ENCODE assay signal across 10 cellular contexts in the genomic region with DNA sequence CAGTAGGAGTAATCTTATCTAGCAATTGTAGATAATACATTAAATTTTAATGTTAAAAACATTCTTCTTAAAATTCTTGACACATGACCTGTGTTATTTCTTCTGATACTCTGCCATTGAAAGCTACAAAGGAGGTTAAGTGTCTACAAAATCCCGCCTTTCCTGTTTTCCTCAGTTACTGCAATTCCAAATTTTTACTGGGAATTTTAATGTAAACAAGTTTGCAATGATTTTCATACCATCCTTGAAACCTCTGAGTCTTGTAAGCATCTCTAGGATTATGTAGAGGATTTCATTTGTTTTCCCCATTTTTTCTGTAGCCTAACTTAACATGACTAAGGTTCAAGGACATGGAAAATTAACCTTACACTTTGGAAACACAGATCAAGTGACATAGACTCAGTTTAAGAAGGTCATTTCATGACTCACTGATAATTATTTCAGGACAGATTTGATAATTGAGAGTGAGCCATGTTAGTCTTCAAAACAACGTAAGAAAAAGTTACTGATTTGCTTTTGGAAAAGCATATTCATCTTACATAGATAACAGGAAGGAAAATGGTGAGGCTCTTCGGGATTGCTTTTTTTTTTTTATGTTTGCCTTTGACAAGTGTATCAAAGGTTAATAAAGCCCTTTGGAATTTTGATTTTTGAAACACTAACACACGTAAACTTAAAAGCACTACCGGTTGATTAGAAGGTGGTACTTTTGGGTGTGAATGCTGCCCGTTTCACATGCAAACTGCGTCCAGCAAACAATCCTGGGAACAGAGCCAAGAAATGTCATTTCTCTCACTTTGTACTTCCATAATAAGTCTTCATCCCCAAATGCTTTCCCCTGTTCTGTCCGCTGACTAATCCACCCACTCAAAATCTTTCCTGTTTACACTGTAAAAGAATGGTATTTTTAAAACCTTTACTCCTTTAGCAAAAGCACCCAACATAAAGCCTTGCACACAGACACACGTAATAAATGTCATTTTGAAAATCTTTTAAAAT. TPM values are rescaled to one million over a fixed set of nuclear protein-coding genes. Genes with fewer than 3 reads are reported as not detected.
DNase-seq lines count a peak whose midpoint lies in the region; ATAC-seq, FAIRE-seq and TF ChIP-seq lines count a peak whose summit lies in the region.
"Had no signal": no experiment of that assay in that cellular context is flagged by ENCODE, and none has a peak within 500 bp of the region (broad histone marks: within the 10 kb centered on the region; RNA-seq: fewer than 3 reads in every experiment).

No MANE protein-coding gene starts in this region.

- dilution Hi-C loops in endothelial cell of umbilical vein (cut with MboI; ENCODE audit: extremely low pct_ligation_motif_present, low sequenced_read_pairs): no loop called here

- no peaks in the 10 kb centered on the region for H3K9me3 ChIP-seq in endothelial cell of umbilical vein (replicated peaks; ENCODE audit: control insufficient read depth, insufficient read depth, low read length)

- peak overlapping the region; percentile 94 for H3K4me2 ChIP-seq in endothelial cell of umbilical vein (ENCODE audit: insufficient read depth, low read length)

- H3K36me3 ChIP-seq in endothelial cell of umbilical vein (ENCODE audit: control insufficient read depth in 2 of 2, extremely low read depth in 1 of 2, insufficient read depth in 2 of 2, low read length in 2 of 2): no peaks in the 10 kb centered on the region

- intact Hi-C loops in endothelial cell of umbilical vein (cut with micrococcal nuclease): loop anchor here (1.0 to 2.0 kb wide), 3 partner anchors 39 to 132 kb away; a partner anchor contains a TSS

- peak; percentile 88 for FAIRE-seq in endothelial cell of umbilical vein (lab: Jason Lieb, UNC)
- FAIRE-seq: colon had no signal

- ATAC-seq in GM18868 (IDR thresholded peaks at IDR 0.05; ENCODE audit: unreplicated experiment) (no peak), GM19455 (IDR thresholded peaks at IDR 0.05; ENCODE audit: unreplicated experiment) (no peak)

- H3K9me1 ChIP-seq in endothelial cell of umbilical vein (replicated peaks; ENCODE audit: control insufficient read depth, extremely low read depth, insufficient read depth, low read length): no peaks in the 10 kb centered on the region

- H3K4me1 ChIP-seq in endothelial cell of umbilical vein (ENCODE audit: control insufficient read depth, extremely low read depth, insufficient read depth, low read length): peaks cover 33% of the 10 kb centered on the region

- peak overlapping the region; percentile 13 for H2AFZ ChIP-seq in endothelial cell of umbilical vein (ENCODE audit: low read depth, low read length)

- peak overlapping the region in 1 of 3 experiments; percentile 65 for H3K4me3 ChIP-seq in endothelial cell of umbilical vein (replicated peaks in 1 of 3; ENCODE audit: insufficient read depth in 1 of 3, low read depth in 1 of 3, low read length in 3 of 3)

- H3K27ac ChIP-seq in endothelial cell of umbilical vein (ENCODE audit: insufficient read depth, low read depth, low read length): peak overlapping the region; percentile 65

- BruUV-seq in endothelial cell of umbilical vein (replicated peaks; lab: Mats Ljungman, UMichigan): TSS peak; percentile 71

- CTCF ChIA-PET in endothelial cell of umbilical vein (lab: Charles Lee): interaction anchor here (1.0 to 2.2 kb wide), 2 partner anchors 16 to 29 kb away, joined by 3 to 7 read pairs; no protein-coding TSS in a partner anchor

- H3K9ac ChIP-seq in endothelial cell of umbilical vein (replicated peaks; ENCODE audit: extremely low read depth, insufficient read depth, low read length): peak overlapping the region; percentile 41

- no peak for TF ChIP-seq POLR2A in endothelial cell of umbilical vein (IDR thresholded peaks at IDR 0.05; ENCODE audit: low read depth, low read length)

- DNase-seq in COR-L47 (lab: John Stamatoyannopoulos, UW) (peak; percentile 43), NCI-H446 (lab: John Stamatoyannopoulos, UW) (peak; percentile 51 to 64), endothelial cell of umbilical vein (ENCODE audit: low read depth, low spot score) (peak; percentile 95), non-pigmented ciliary epithelial cell (ENCODE audit: low read depth) (peak; percentile 70), GM13977 (ENCODE audit: low spot score) (no peak), HK-2 (ENCODE audit: unreplicated experiment) (no peak)
- DNase-seq: GDM1 had no signal

- TF ChIP-seq CTCF in endothelial cell of umbilical vein (IDR thresholded peaks at IDR 0.05; ENCODE audit: extremely low read depth in 1 of 2, insufficient read depth in 1 of 2, low read depth in 1 of 2, low read length in 2 of 2): no peak
- no peak for TF ChIP-seq CTCF in GM13977 (IDR thresholded peaks at IDR 0.05; ENCODE audit: extremely low read depth, insufficient read depth, missing control alignments)

- POLR2A ChIA-PET in endothelial cell of umbilical vein (lab: Charles Lee): no interaction called here

- no peaks in the 10 kb centered on the region for H4K20me1 ChIP-seq in endothelial cell of umbilical vein (replicated peaks; ENCODE audit: control insufficient read depth, extremely low read depth, insufficient read depth, low read length)

- no peaks in the 10 kb centered on the region for H3K27me3 ChIP-seq in endothelial cell of umbilical vein (ENCODE audit: control insufficient read depth in 2 of 2, insufficient read depth in 2 of 2, low read length in 2 of 2)

- in situ Hi-C loops in GM13977 (cut with MboI; ENCODE audit: low pct_unique_long_range_greater_than_20kb, low sequenced_read_pairs, unreplicated experiment): no loop called here

- no peaks in the 10 kb centered on the region for H3K79me2 ChIP-seq in endothelial cell of umbilical vein (ENCODE audit: control insufficient read depth, insufficient read depth, low read length)

TF ChIP-seq in endothelial cell of umbilical vein, 7 proteins besides CTCF, POLR2A, EP300 and RAD21:
- TF ChIP-seq MYC (IDR thresholded peaks at IDR 0.05; ENCODE audit: low read depth, low read length) (no peak), FOS (IDR thresholded peaks at IDR 0.05; ENCODE audit: borderline replicate concordance, insufficient read depth, low read length) (peak; percentile 66), EZH2 (IDR thresholded peaks at IDR 0.05; ENCODE audit: borderline replicate concordance, low read depth, low read length, severe bottlenecking) (no peak), GATA2 (IDR thresholded peaks at IDR 0.05; ENCODE audit: insufficient read depth, insufficient read length, low read depth, low read length) (no peak), POLR2AphosphoS5 (IDR thresholded peaks at IDR 0.05; ENCODE audit: insufficient read depth, low read depth, low read length) (peak; percentile 50), JUN (IDR thresholded peaks at IDR 0.05; ENCODE audit: borderline replicate concordance, insufficient read depth, insufficient read length, low read depth) (peak; percentile 55)
- TF ChIP-seq, protein P1, sequence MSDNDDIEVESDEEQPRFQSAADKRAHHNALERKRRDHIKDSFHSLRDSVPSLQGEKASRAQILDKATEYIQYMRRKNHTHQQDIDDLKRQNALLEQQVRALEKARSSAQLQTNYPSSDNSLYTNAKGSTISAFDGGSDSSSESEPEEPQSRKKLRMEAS (IDR thresholded peaks at IDR 0.05; ENCODE audit: insufficient read depth, insufficient read length): no peak

RNA-seq across cellular contexts. Expression of a gene that starts 39.4 kb away (rescaled TPM):
- total RNA-seq in endothelial cell of umbilical vein: 310 and 323 TPM in 2 replicates
- polyA plus RNA-seq in endothelial cell of umbilical vein: 243 and 281 TPM in 2 replicates
- polyA plus RNA-seq in endothelial cell of umbilical vein (2011; cell fraction: cytosol; rRNA removed): 235 and 259 TPM in 2 replicates
- 341 and 344 TPM in 2 replicates for polyA plus RNA-seq in endothelial cell of umbilical vein (2011; cell fraction: nucleus; rRNA removed)
- polyA plus RNA-seq in endothelial cell of umbilical vein (2012): 152 and 183 TPM in 2 replicates
- polyA minus RNA-seq in endothelial cell of umbilical vein: 950 and 1,000 TPM in 2 replicates
- polyA minus RNA-seq in endothelial cell of umbilical vein (2011; cell fraction: cytosol; rRNA and poly(A)+ RNA removed): 25.4 TPM
- 1,523 and 1,740 TPM in 2 replicates for polyA minus RNA-seq in endothelial cell of umbilical vein (2011; cell fraction: nucleus; rRNA and poly(A)+ RNA removed)

Comparison
In these comparisons a context has a peak if more than half of its experiments do, and no peak if none do; other contexts are left out.
1. DNase-seq: peak in COR-L47 (single experiment), NCI-H446 (2 of 2), endothelial cell of umbilical vein (single experiment) and non-pigmented ciliary epithelial cell (single experiment); none in GM13977 (single experiment) and HK-2 (single experiment).